In the genomic region with DNA sequence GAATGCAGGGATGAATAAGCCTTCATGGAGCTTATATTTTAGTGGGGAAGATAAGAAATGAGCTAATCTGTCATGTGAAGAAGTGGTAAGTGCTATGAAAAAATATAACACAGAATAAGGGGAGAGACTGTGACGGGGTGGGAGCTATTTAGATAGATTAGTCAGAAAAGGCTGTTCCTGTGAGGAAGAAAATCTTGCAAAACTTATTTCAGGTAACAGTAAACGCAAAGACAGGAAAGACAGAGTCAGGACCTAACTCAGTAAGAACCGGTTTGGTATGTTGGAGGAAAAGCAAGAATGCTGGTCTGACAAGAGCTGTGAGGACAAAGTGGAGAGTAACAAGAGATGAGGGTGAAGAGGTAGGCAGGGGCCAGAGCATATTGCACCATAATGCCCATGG, we compare ENCODE assay signal across 14 cellular contexts. TPM values are rescaled to one million over a fixed set of nuclear protein-coding genes. Genes with fewer than 3 reads are reported as not detected.
DNase-seq lines count a peak whose midpoint lies in the region; ATAC-seq and TF ChIP-seq lines count a peak whose summit lies in the region.
"Had no signal": no experiment of that assay in that cellular context is flagged by ENCODE, and none has a peak within 500 bp of the region (broad histone marks: within the 10 kb centered on the region; RNA-seq: fewer than 3 reads in every experiment).

No MANE protein-coding gene starts in this region.

- H3K27ac ChIP-seq in PC-3 (ENCODE audit: low read length) (peak overlapping the region; percentile 40), lung (ENCODE audit: low read depth in 1 of 2, low read length in 1 of 2) (no peak overlapping the region)
- H3K27ac ChIP-seq: BLaER1 had no signal

- H3K36me3 ChIP-seq in PC-3 (ENCODE audit: low read depth, low read length) (no peaks in the 10 kb centered on the region), lung (ENCODE audit: control insufficient read depth in 2 of 2, insufficient read depth in 2 of 2, low read length in 2 of 2) (no peaks in the 10 kb centered on the region)

- H3K9ac ChIP-seq in PC-3 (ENCODE audit: low read length), result no peak overlapping the region
- H3K9ac ChIP-seq: BLaER1 had no signal

- no peak overlapping the region for H3K4me3 ChIP-seq in PC-3 (ENCODE audit: low read length)
- H3K4me3 ChIP-seq in fibroblast of pulmonary artery (replicated peaks; ENCODE audit: low read depth, low read length), result no peak overlapping the region
- H3K4me3 ChIP-seq in lung, result no peak overlapping the region
- H3K4me3 ChIP-seq: BLaER1 had no signal

- H3K27me3 ChIP-seq in PC-3 (ENCODE audit: low read length) (no peaks in the 10 kb centered on the region), lung (ENCODE audit: control insufficient read depth, insufficient read depth) (no peaks in the 10 kb centered on the region)
- H3K27me3 ChIP-seq: BLaER1 had no signal

- H3K79me2 ChIP-seq in PC-3 (ENCODE audit: low read length), result peaks cover 77% of the 10 kb centered on the region

- no TSS peak for BruUV-seq in PC-3 (replicated peaks; lab: Mats Ljungman, UMichigan)

- peaks cover 7% of the 10 kb centered on the region; the same call in 1 of the 2 replicates for H4K20me1 ChIP-seq in PC-3 (ENCODE audit: low read length)

- H3F3A ChIP-seq in PC-3 (ENCODE audit: low read length, unreplicated experiment), result no peaks in the 10 kb centered on the region

- H3K4me1 ChIP-seq in PC-3 (ENCODE audit: insufficient read depth, low read length) (peaks cover 23% of the 10 kb centered on the region), lung (ENCODE audit: control insufficient read depth in 2 of 2, insufficient read depth in 2 of 2, low read length in 2 of 2) (peaks cover 6 to 60% of the 10 kb centered on the region in 2 donors)

- DNase-seq in GM03348 (ENCODE audit: low spot score), result peak; percentile 16
- peak; percentile 88 for DNase-seq in PC-3
- peak; percentile 67 for DNase-seq in fibroblast of pulmonary artery (ENCODE audit: low read depth)
- DNase-seq in lung (ENCODE audit: low spot score), result peak; percentile 53
- no peak for DNase-seq in A172 (ENCODE audit: low spot score)
- no peak for DNase-seq in NCI-H1436 (lab: John Stamatoyannopoulos, UW)
- no peak for DNase-seq in activated effector memory CD4-positive, alpha-beta T cell treated with anti-CD3 and anti-CD28 coated beads, Interleukin-2, amount 50 U/mL, for 16 hours
- no peak for DNase-seq in KBM-7
- DNase-seq: NCI-H2227 treated with DMSO at 0.1 percent for 48 hours, T-helper 2 cell had no signal

- POLR2A ChIA-PET in PC-3 (lab: Charles Lee; ENCODE audit: unreplicated experiment), result interaction anchor here (0.5 to 1.0 kb wide), 3 partner anchors 22 to 37 kb away, joined by 3 to 6 read pairs (median 3); a partner anchor contains a TSS

- CTCF ChIA-PET in PC-3 (lab: Charles Lee), result interaction anchor here (0.6 to 0.7 kb wide), 3 partner anchors 24 to 603 kb away, joined by 3 read pairs; no protein-coding TSS in a partner anchor

- ATAC-seq in PC-3, result peak; percentile 79
- ATAC-seq in lung (ENCODE audit: insufficient read depth, low FRiP score), result peak; percentile 65
- ATAC-seq: sciatic nerve had no signal

- H2AFZ ChIP-seq in PC-3 (ENCODE audit: low read length), result no peak overlapping the region

- TF ChIP-seq CTCF in PC-3 (conservative IDR thresholded peaks at IDR 0.05; ENCODE audit: low read depth, low read length) (no peak), fibroblast of pulmonary artery (IDR thresholded peaks at IDR 0.05; ENCODE audit: low read length, missing control alignments) (no peak), lung (IDR thresholded peaks at IDR 0.05; ENCODE audit: control extremely low read depth, extremely low read depth) (no peak)

- intact Hi-C loops in PC-3 (cut with micrococcal nuclease), result no loop called here

- in situ Hi-C loops in KBM-7 (cut with MboI; ENCODE audit: low pct_unique_long_range_greater_than_20kb, low sequenced_read_pairs), result no loop called here

- peak overlapping the region; percentile 59 for H3K4me2 ChIP-seq in PC-3 (ENCODE audit: low read length)
- H3K4me2 ChIP-seq: BLaER1 had no signal

- H3K9me3 ChIP-seq in PC-3 (ENCODE audit: low read length) (no peaks in the 10 kb centered on the region), lung (ENCODE audit: control insufficient read depth in 2 of 2, insufficient read depth in 1 of 2, low read length in 1 of 2) (no peaks in the 10 kb centered on the region)
- H3K9me3 ChIP-seq: BLaER1 had no signal

- no peaks in the 10 kb centered on the region for H3K9me2 ChIP-seq in PC-3 (replicated peaks; ENCODE audit: low read length)

- 31 to 40% methylated on average over 3 of the region's 3 CpGs for WGBS in lung, 2 donors

RNA-seq across cellular contexts. Expression of a gene that starts 22.0 kb away (rescaled TPM):
- total RNA-seq in PC-3 (2014; rRNA removed), result 6.7 and 6.8 TPM in 2 replicates
- total RNA-seq in lung, result 10 to 100 TPM in 1 of 2 donors, 1 to 10 TPM in 1; 7.1 to 10.4 TPM
- polyA plus RNA-seq in lung, result 1 to 10 TPM; 2.7 to 6.0 TPM
- 13.8 and 14.8 TPM in 2 replicates for total RNA-seq in A172 (2014; rRNA removed; shearing (Covaris generic))

RNA-seq across cellular contexts. Expression of a gene that starts 30.7 kb away (rescaled TPM):
- total RNA-seq in PC-3 (2014; rRNA removed) (0.07 and 1.3 TPM in 2 replicates), lung (not detected)
- not detected for polyA plus RNA-seq in lung
- not detected in 2 replicates for total RNA-seq in A172 (2014; rRNA removed; shearing (Covaris generic))
- total RNA-seq: activated T-helper 1 cell treated with anti-CD3 and anti-CD28 coated beads, Interleukin-12 subunit alpha, Interleukin-12 subunit beta, Interleukin-2, Interleukin-4 antibody, amounts not matched to agents 30 ng/mL and 10 ng/mL and 1 ng/mL, durations not matched to agents 14 hours and 24 hours and 36 hours; M059J; sciatic nerve had no signal

RNA-seq across cellular contexts. Expression of a gene that starts 49.0 kb away (rescaled TPM):
- 0.29 and 0.69 TPM in 2 replicates for total RNA-seq in PC-3 (2014; rRNA removed)
- not detected for total RNA-seq in lung
- under 1 TPM in 1 of 2 donors, not detected in 1; 0.24 TPM for polyA plus RNA-seq in lung
- total RNA-seq in A172 (2014; rRNA removed; shearing (Covaris generic)), result 0.41 TPM in 1 of 2 replicates, not detected in the other
- total RNA-seq: sciatic nerve had no signal

RNA-seq across cellular contexts. Expression of a gene that starts 49.2 kb away (rescaled TPM):
- total RNA-seq in PC-3 (2014; rRNA removed) (75.3 and 128 TPM in 2 replicates), lung (10 to 100 TPM; 35.8 to 57.4 TPM)
- polyA plus RNA-seq in lung, result 10 to 100 TPM; 16.7 to 53.2 TPM
- 47.5 and 75.8 TPM in 2 replicates for total RNA-seq in A172 (2014; rRNA removed; shearing (Covaris generic))

Comparison
In these comparisons a context has a peak if more than half of its experiments do, and no peak if none do; other contexts are left out.
1. DNase-seq: peak in GM03348 (single experiment), PC-3 (single experiment), fibroblast of pulmonary artery (single experiment) and lung (single experiment); none in A172 (single experiment), NCI-H1436 (single experiment), activated effector memory CD4-positive, alpha-beta T cell treated with anti-CD3 and anti-CD28 coated beads, Interleukin-2, amount 50 U/mL, for 16 hours (single experiment) and KBM-7 (single experiment).